10 cellular contexts compared by ENCODE assay signal in genomic region chr6:43630980-43631619, GRCh38. TPM values are rescaled to one million over a fixed set of nuclear protein-coding genes. Genes with fewer than 3 reads are reported as not detected.
DNase-seq lines count a peak whose midpoint lies in the region; ATAC-seq lines count a peak whose summit lies in the region.
"Had no signal": no experiment of that assay in that cellular context is flagged by ENCODE, and none has a peak within 500 bp of the region (broad histone marks: within the 10 kb centered on the region; RNA-seq: fewer than 3 reads in every experiment).

No MANE protein-coding gene starts in this region.

- no peak overlapping the region for H3K9ac ChIP-seq in rectal smooth muscle tissue (ENCODE audit: low read length)

- H3K27me3 ChIP-seq in rectal smooth muscle tissue (ENCODE audit: control insufficient read depth, insufficient read depth, low read length), result no peaks in the 10 kb centered on the region

- peak overlapping the region; percentile 43 for H3K4me3 Mint-ChIP-seq in T-helper 2 cell treated with Interferon-gamma antibody and Interleukin-4, amounts not matched to agents 5 μg/mL and 100 μg/mL, for 36 hours

- peaks cover 15% of the 10 kb centered on the region for H3K36me3 Mint-ChIP-seq in T-helper 2 cell treated with Interferon-gamma antibody and Interleukin-4, amounts not matched to agents 5 μg/mL and 100 μg/mL, for 36 hours (ENCODE audit: low read depth)

- no peaks in the 10 kb centered on the region for H3K9me3 Mint-ChIP-seq in T-helper 2 cell treated with Interferon-gamma antibody and Interleukin-4, amounts not matched to agents 5 μg/mL and 100 μg/mL, for 36 hours

- no peak for DNase-seq in T-helper 2 cell treated with Interferon-gamma antibody and Interleukin-4, amounts not matched to agents 5 μg/mL and 100 μg/mL, for 36 hours (ENCODE audit: low spot score)
- DNase-seq in T-helper 2 cell (no peak), OCI-M2 (lab: John Stamatoyannopoulos, UW; ENCODE audit: unreplicated experiment) (peak; percentile 88), cerebellum (ENCODE audit: low spot score) (peak; percentile 25), NCI-H146 treated with DMSO at 0.1 percent for 48 hours (lab: John Stamatoyannopoulos, UW; ENCODE audit: unreplicated experiment) (no peak)
- DNase-seq in activated CD4-positive, alpha-beta T cell treated with anti-CD3 and anti-CD28 coated beads for 48 hours, result no peak
- DNase-seq: ACHN, NCI-H1417 had no signal

- no peaks in the 10 kb centered on the region for H3K27me3 Mint-ChIP-seq in T-helper 2 cell treated with Interferon-gamma antibody and Interleukin-4, amounts not matched to agents 5 μg/mL and 100 μg/mL, for 36 hours (ENCODE audit: low read depth)

- H3K4me1 ChIP-seq in rectal smooth muscle tissue (ENCODE audit: control insufficient read depth, insufficient read depth, low read length), result peaks cover 12% of the 10 kb centered on the region

- no peak for ATAC-seq in GM21367 (IDR thresholded peaks at IDR 0.05; ENCODE audit: unreplicated experiment)

- peak overlapping the region; percentile 3 for H3K27ac ChIP-seq in rectal smooth muscle tissue (ENCODE audit: low read depth, low read length)

- H3K4me3 ChIP-seq in rectal smooth muscle tissue (ENCODE audit: low read length), result no peak overlapping the region

- H3K36me3 ChIP-seq in rectal smooth muscle tissue (ENCODE audit: control insufficient read depth, insufficient read depth, low read length), result peaks cover 3% of the 10 kb centered on the region

- peak overlapping the region; percentile 84 for H3K27ac Mint-ChIP-seq in T-helper 2 cell treated with Interferon-gamma antibody and Interleukin-4, amounts not matched to agents 5 μg/mL and 100 μg/mL, for 36 hours

- H3K4me1 Mint-ChIP-seq in T-helper 2 cell treated with Interferon-gamma antibody and Interleukin-4, amounts not matched to agents 5 μg/mL and 100 μg/mL, for 36 hours (ENCODE audit: low read depth), result peaks cover 37% of the 10 kb centered on the region

RNA-seq across cellular contexts. Expression of gene GTPBP2, which starts 2.0 kb away (rescaled TPM):
- total RNA-seq in cerebellum, result 37.7 TPM

RNA-seq across cellular contexts. Expression of gene MAD2L1BP, which starts 4.5 kb away (rescaled TPM):
- 11.9 TPM for total RNA-seq in cerebellum

RNA-seq across cellular contexts. Expression of gene RSPH9, which starts 13.7 kb away (rescaled TPM):
- 3.4 TPM for total RNA-seq in cerebellum

RNA-seq across cellular contexts. Expression of gene POLH, which starts 55.1 kb away (rescaled TPM):
- 12.8 TPM for total RNA-seq in cerebellum

RNA-seq across cellular contexts. Expression of gene XPO5, which starts 55.3 kb away (rescaled TPM):
- 54.6 TPM for total RNA-seq in cerebellum

Comparison
In these comparisons a context has a peak if more than half of its experiments do, and no peak if none do; other contexts are left out.
1. DNase-seq: peak in OCI-M2 (single experiment) and cerebellum (single experiment); none in T-helper 2 cell treated with Interferon-gamma antibody and Interleukin-4, amounts not matched to agents 5 μg/mL and 100 μg/mL, for 36 hours (single experiment), T-helper 2 cell (0 of 5), activated CD4-positive, alpha-beta T cell treated with anti-CD3 and anti-CD28 coated beads for 48 hours (single experiment) and NCI-H146 treated with DMSO at 0.1 percent for 48 hours (single experiment).